Comparison of ENCODE assay signal across 18 cellular contexts in the genomic region with DNA sequence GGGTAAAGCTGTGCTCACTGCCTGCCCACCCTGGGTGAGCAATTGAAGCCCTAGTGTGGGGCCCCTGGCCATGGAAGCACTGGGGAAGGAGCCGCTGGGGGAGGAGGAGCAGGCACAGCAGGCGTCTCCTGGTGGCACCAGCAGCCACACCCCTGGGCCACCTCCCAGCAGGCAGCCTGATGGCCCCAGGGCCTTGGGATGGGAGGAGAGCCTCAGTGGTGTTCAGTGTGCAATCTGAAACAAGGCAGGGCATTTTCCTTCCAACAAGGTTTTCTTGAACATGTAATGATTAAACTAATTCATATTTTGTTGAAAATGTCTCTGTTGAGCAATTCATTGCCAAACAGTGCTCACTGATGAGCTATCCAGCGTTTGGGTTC.
DNase-seq lines count a peak whose midpoint lies in the region; ATAC-seq and TF ChIP-seq lines count a peak whose summit lies in the region.
"Had no signal": no experiment of that assay in that cellular context is flagged by ENCODE, and none has a peak within 500 bp of the region (broad histone marks: within the 10 kb centered on the region; RNA-seq: fewer than 3 reads in every experiment).

No MANE protein-coding gene starts in this region.

- no peak overlapping the region for H3K9ac ChIP-seq in BLaER1
- peak overlapping the region; percentile 10 for H3K9ac ChIP-seq in HUES6 (ENCODE audit: low read length)
- H3K9ac ChIP-seq in neural progenitor cell: no peak overlapping the region

- no peaks in the 10 kb centered on the region for H3K79me2 ChIP-seq in neural progenitor cell (ENCODE audit: low read depth)

- DNase-seq in left colon (peak in 1 of 2 donors; percentile 46), neural progenitor cell (ENCODE audit: low spot score) (no peak), NCI-H510A treated with DMSO at 0.1 percent for 48 hours (lab: John Stamatoyannopoulos, UW) (no peak), SHP77 (lab: John Stamatoyannopoulos, UW) (no peak)
- no peak for DNase-seq in stimulated activated CD4-positive, alpha-beta T cell treated with anti-CD3 and anti-CD28 coated beads, Interleukin-12 subunit alpha, Interleukin-12 subunit beta, amount 100 ng/mL, for 4 hours
- DNase-seq: CD8-positive, alpha-beta T cell; DND-41; KG1; NCI-H1048; NCI-H146; NCI-H2081; NCI-H82 had no signal

- H3K36me3 ChIP-seq in BLaER1 (no peaks in the 10 kb centered on the region), HUES6 (ENCODE audit: control insufficient read depth, insufficient read depth, low read length) (no peaks in the 10 kb centered on the region), neural progenitor cell (no peaks in the 10 kb centered on the region)

- intact Hi-C loops in left colon (cut with DNase I, micrococcal nuclease): no loop called here

- H3K27ac Mint-ChIP-seq in neural progenitor cell: no peak overlapping the region
- H3K27ac Mint-ChIP-seq: CD8-positive, alpha-beta T cell had no signal

- peaks cover 2% of the 10 kb centered on the region for H3K27me3 Mint-ChIP-seq in neural progenitor cell (ENCODE audit: insufficient read depth, low read depth)
- H3K27me3 Mint-ChIP-seq: B cell had no signal

- H3K4me1 ChIP-seq in BLaER1 (peaks cover 90% of the 10 kb centered on the region), HUES6 (ENCODE audit: control insufficient read depth, insufficient read depth, low read length) (peaks cover 49% of the 10 kb centered on the region), neural progenitor cell (peaks cover 56% of the 10 kb centered on the region)

- peaks cover 22% of the 10 kb centered on the region for H3F3A ChIP-seq in neural progenitor cell (ENCODE audit: low read depth)

- H3K4me2 ChIP-seq in BLaER1 (peak overlapping the region; percentile 88), neural progenitor cell (peak overlapping the region; percentile 32)

- H3K4me3 Mint-ChIP-seq in neural progenitor cell: no peak overlapping the region
- H3K4me3 Mint-ChIP-seq: B cell; CD8-positive, alpha-beta T cell had no signal

- no peak overlapping the region for H2AFZ ChIP-seq in neural progenitor cell (replicated peaks)

- H3K27me3 ChIP-seq in BLaER1 (no peaks in the 10 kb centered on the region), HUES6 (ENCODE audit: control insufficient read depth, insufficient read depth, low read length) (no peaks in the 10 kb centered on the region), neural progenitor cell (no peaks in the 10 kb centered on the region)

- H4K20me1 ChIP-seq in BLaER1 (no peaks in the 10 kb centered on the region), neural progenitor cell (ENCODE audit: low read depth) (no peaks in the 10 kb centered on the region)

- TF ChIP-seq CTCF in neural progenitor cell (IDR thresholded peaks at IDR 0.05): no peak

- peaks cover 4% of the 10 kb centered on the region for H3K36me3 Mint-ChIP-seq in neural progenitor cell
- H3K36me3 Mint-ChIP-seq: CD8-positive, alpha-beta T cell had no signal

- H3K27ac ChIP-seq in BLaER1 (peak overlapping the region; percentile 47; the same call in 1 of the 2 replicates), HUES6 (ENCODE audit: low read depth, low read length) (no peak overlapping the region), neural progenitor cell (no peak overlapping the region)
- H3K27ac ChIP-seq: 22Rv1 had no signal

- H3K9me3 ChIP-seq in BLaER1: no peaks in the 10 kb centered on the region
- H3K9me3 ChIP-seq in HUES6 (ENCODE audit: control insufficient read depth, insufficient read depth, low read depth, low read length): no peaks in the 10 kb centered on the region
- no peaks in the 10 kb centered on the region for H3K9me3 ChIP-seq in neural progenitor cell (ENCODE audit: low read depth)

- H3K4me3 ChIP-seq in BLaER1 (no peak overlapping the region), HUES6 (ENCODE audit: low read depth, low read length) (no peak overlapping the region), neural progenitor cell (no peak overlapping the region)

- H3K4me1 Mint-ChIP-seq in neural progenitor cell: peaks cover 43% of the 10 kb centered on the region

- ATAC-seq in left colon: peak; percentile 55
- ATAC-seq in GM18498 (IDR thresholded peaks at IDR 0.05; ENCODE audit: unreplicated experiment): no peak
- ATAC-seq: CD8-positive, alpha-beta T cell; Right ventricle myocardium inferior had no signal

- H3K9me3 Mint-ChIP-seq in neural progenitor cell: no peaks in the 10 kb centered on the region
- H3K9me3 Mint-ChIP-seq: CD8-positive, alpha-beta T cell had no signal
